8 cellular contexts compared by ENCODE assay signal in genomic region chr19:1690570-1691307, GRCh38. TPM values are rescaled to one million over a fixed set of nuclear protein-coding genes. Genes with fewer than 3 reads are reported as not detected.
DNase-seq lines count a peak whose midpoint lies in the region; ATAC-seq lines count a peak whose summit lies in the region.

No MANE protein-coding gene starts in this region.

- in situ Hi-C loops in Caki2 (cut with HindIII; ENCODE audit: low pct_unique_long_range_greater_than_20kb, low sequenced_read_pairs) = no loop called here

- peak; percentile 49 for DNase-seq in Caki2 (ENCODE audit: low read depth)
- DNase-seq in NAMALWA (ENCODE audit: low spot score) = peak; percentile 64
- peak; percentile 43 for DNase-seq in activated T-cell treated with anti-CD3 and anti-CD28 coated beads for 48 hours (ENCODE audit: low read depth)
- peak; percentile 21 for DNase-seq in kidney tubule cell (ENCODE audit: low spot score)
- DNase-seq in pons (ENCODE audit: low spot score) = no peak
- DNase-seq in amniotic stem cell (lab: John Stamatoyannopoulos, UW) = no peak
- DNase-seq in cerebellar cortex (ENCODE audit: low spot score) = no peak

- ATAC-seq in GM19351 (IDR thresholded peaks at IDR 0.05; ENCODE audit: unreplicated experiment) = no peak

RNA-seq across cellular contexts. Expression of gene TCF3, which starts 38.3 kb away (rescaled TPM):
- total RNA-seq in Caki2 (2014; rRNA removed; shearing (Covaris generic); ENCODE audit: low replicate concordance) = 40.2 and 65.0 TPM in 2 replicates

Comparison
In these comparisons a context has a peak if more than half of its experiments do, and no peak if none do; other contexts are left out.
1. DNase-seq: peak in Caki2 (single experiment), NAMALWA (single experiment), activated T-cell treated with anti-CD3 and anti-CD28 coated beads for 48 hours (single experiment) and kidney tubule cell (single experiment); none in pons (single experiment), amniotic stem cell (single experiment) and cerebellar cortex (single experiment).